In the genomic region with DNA sequence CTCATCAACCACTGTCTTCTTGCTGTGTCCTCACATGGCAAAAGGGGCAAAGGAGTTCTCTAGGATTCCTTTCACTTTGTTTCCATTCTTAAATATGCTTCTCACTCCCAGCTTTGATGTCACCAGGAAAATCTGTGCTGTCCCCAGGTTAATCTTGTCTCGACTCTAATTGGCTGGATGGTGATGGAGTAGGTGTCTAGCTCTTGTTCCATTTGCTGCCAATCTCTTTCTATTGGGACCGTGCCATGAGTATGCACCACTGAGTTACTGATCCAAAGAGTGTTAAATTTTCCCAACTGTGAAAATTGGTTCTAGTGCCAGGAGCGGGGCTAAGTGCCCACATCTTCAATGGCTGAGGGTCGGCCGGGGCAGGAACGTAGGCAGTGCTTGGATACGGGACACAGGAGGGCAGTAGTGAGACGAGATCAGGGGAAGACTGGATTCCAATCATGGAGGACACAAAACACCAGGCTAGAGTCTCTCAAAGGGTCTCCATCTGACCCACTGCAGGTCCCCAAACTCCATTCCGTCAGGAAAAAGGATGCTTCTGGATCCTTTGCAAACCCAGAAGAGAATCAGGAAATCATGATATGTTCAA, we compare ENCODE assay signal across 13 cellular contexts. TPM values are rescaled to one million over a fixed set of nuclear protein-coding genes. Genes with fewer than 3 reads are reported as not detected.
DNase-seq lines count a peak whose midpoint lies in the region; ATAC-seq and TF ChIP-seq lines count a peak whose summit lies in the region.
"Had no signal": no experiment of that assay in that cellular context is flagged by ENCODE, and none has a peak within 500 bp of the region (broad histone marks: within the 10 kb centered on the region; RNA-seq: fewer than 3 reads in every experiment).

No MANE protein-coding gene starts in this region.

- peaks cover 24% of the 10 kb centered on the region for H3K27me3 Mint-ChIP-seq in Caco-2 (ENCODE audit: insufficient read depth, unreplicated experiment)

- no peak overlapping the region for H3K27ac ChIP-seq in caudate nucleus (ENCODE audit: low read depth, low read length)
- H3K27ac ChIP-seq: adrenal gland, epithelial cell of prostate, RWPE1 had no signal

- no peaks in the 10 kb centered on the region for H3K9me3 Mint-ChIP-seq in Caco-2 (ENCODE audit: unreplicated experiment)

- DNase-seq in Caco-2 (peak in 1 of 2 experiments; percentile 30), GM13976 (ENCODE audit: low spot score) (peak; percentile 29), OCI-M1 (lab: John Stamatoyannopoulos, UW) (peak; percentile 20), iPS DF 19.7 (ENCODE audit: low read depth, low spot score) (peak; percentile 40), T-helper 2 cell (no peak), caudate nucleus (lab: John Stamatoyannopoulos, UW) (no peak), anterior cingulate cortex (lab: John Stamatoyannopoulos, UW) (no peak)
- DNase-seq: GDM1, NCI-H1105 had no signal

- in situ Hi-C loops in GM13976 (cut with MboI; ENCODE audit: low sequenced_read_pairs, unreplicated experiment): no loop called here

- no peaks in the 10 kb centered on the region for H3K9me3 ChIP-seq in Caco-2
- H3K9me3 ChIP-seq: adrenal gland had no signal

- POLR2A ChIA-PET in Caco-2 (lab: Charles Lee): no interaction called here

- no TSS peak for BruUV-seq in Caco-2 (replicated peaks; lab: Mats Ljungman, UMichigan)

- H3K27ac Mint-ChIP-seq in Caco-2 (ENCODE audit: unreplicated experiment): no peak overlapping the region

- H3K4me1 Mint-ChIP-seq in Caco-2 (ENCODE audit: low read depth, unreplicated experiment): no peaks in the 10 kb centered on the region

- H3K4me3 Mint-ChIP-seq in Caco-2 (ENCODE audit: unreplicated experiment): no peak overlapping the region

- intact Hi-C loops in Caco-2 (cut with micrococcal nuclease; ENCODE audit: unreplicated experiment): loop anchor here (1.0 kb wide), 1 partner anchor 387 kb away; no protein-coding TSS in a partner anchor

- no peaks in the 10 kb centered on the region for H3K27me3 ChIP-seq in Caco-2 (replicated peaks; ENCODE audit: control insufficient read depth, insufficient read depth, low read length)
- H3K27me3 ChIP-seq: adrenal gland had no signal

- no peaks in the 10 kb centered on the region for H3K4me1 ChIP-seq in Caco-2
- H3K4me1 ChIP-seq: adrenal gland had no signal

- H3K4me3 ChIP-seq in Caco-2 (ENCODE audit: low read depth, low read length): no peak overlapping the region
- H3K4me3 ChIP-seq: adrenal gland had no signal

- TF ChIP-seq CTCF in Caco-2 (IDR thresholded peaks at IDR 0.05; ENCODE audit: insufficient read depth in 1 of 2, low read depth in 1 of 2, low read length in 1 of 2, severe bottlenecking in 1 of 2, unreplicated experiment in 1 of 2): peak; percentile 17 to 61
- TF ChIP-seq CTCF in GM13976 (IDR thresholded peaks at IDR 0.05; ENCODE audit: borderline replicate concordance, control extremely low read depth, extremely low read depth, insufficient read depth, missing control alignments): peak; percentile 22

- no peak for ATAC-seq in HG02981 (IDR thresholded peaks at IDR 0.05; ENCODE audit: unreplicated experiment)

- no peaks in the 10 kb centered on the region for H3K36me3 ChIP-seq in Caco-2 (ENCODE audit: control insufficient read depth, insufficient read depth, low read length)
- H3K36me3 ChIP-seq: adrenal gland had no signal

- no peaks in the 10 kb centered on the region for H3K36me3 Mint-ChIP-seq in Caco-2 (ENCODE audit: insufficient read depth, unreplicated experiment)

- CTCF ChIA-PET in Caco-2 (lab: Charles Lee): interaction anchor here (0.5 to 1.6 kb wide), 2 partner anchors 221 to 387 kb away, joined by 3 to 4 read pairs; no protein-coding TSS in a partner anchor

RNA-seq across cellular contexts. Expression of a gene that starts 47.7 kb away (rescaled TPM):
- total RNA-seq in Caco-2 (2022): 0.75 and 1.2 TPM in 2 replicates

Comparison
In these comparisons a context has a peak if more than half of its experiments do, and no peak if none do; other contexts are left out.
1. DNase-seq: peak in GM13976 (single experiment), OCI-M1 (single experiment) and iPS DF 19.7 (single experiment); none in T-helper 2 cell (0 of 5), caudate nucleus (0 of 61) and anterior cingulate cortex (0 of 58).